17 cellular contexts compared by ENCODE assay signal in the genomic region with DNA sequence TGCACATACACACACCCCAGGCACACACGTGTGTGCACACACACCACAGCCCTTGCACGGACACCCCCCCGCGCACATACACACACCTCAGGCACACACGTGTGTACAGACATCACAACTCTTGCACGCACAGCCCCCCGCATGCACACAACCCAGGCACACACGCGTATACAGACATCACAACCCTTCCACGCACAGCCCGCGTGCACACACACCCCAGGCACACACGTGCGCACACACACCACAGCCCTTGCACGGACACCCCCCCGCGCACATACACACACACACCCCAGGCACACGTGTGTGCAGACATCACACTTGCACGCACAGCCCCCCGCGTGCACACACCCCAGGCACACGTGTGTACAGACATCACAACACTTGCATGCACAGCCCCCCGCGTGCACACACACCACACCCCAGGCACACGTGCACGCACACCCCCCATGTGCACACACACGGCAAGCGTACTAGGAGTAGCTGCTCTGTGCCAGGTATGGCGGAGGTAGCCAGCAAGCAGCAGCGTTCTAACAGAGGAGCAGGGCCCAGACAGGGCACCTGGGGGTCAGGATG. TPM values are rescaled to one million over a fixed set of nuclear protein-coding genes. Genes with fewer than 3 reads are reported as not detected.
DNase-seq lines count a peak whose midpoint lies in the region; TF ChIP-seq lines count a peak whose summit lies in the region.
"Had no signal": no experiment of that assay in that cellular context is flagged by ENCODE, and none has a peak within 500 bp of the region (broad histone marks: within the 10 kb centered on the region; RNA-seq: fewer than 3 reads in every experiment).

No MANE protein-coding gene starts in this region.

- H3K27me3 Mint-ChIP-seq in Caco-2 (ENCODE audit: insufficient read depth, unreplicated experiment), result no peaks in the 10 kb centered on the region
- H3K27me3 Mint-ChIP-seq in endothelial cell (ENCODE audit: unreplicated experiment), result peaks cover 24% of the 10 kb centered on the region
- peaks cover 0 to 2% (median 0%) of the 10 kb centered on the region in 3 donors for H3K27me3 Mint-ChIP-seq in CD14-positive monocyte (ENCODE audit: low read depth in 3 of 3)

- H3K36me3 ChIP-seq in Caco-2 (ENCODE audit: control insufficient read depth, insufficient read depth, low read length), result peaks cover 3% of the 10 kb centered on the region; the same call in 1 of the 2 replicates
- H3K36me3 ChIP-seq in HEK293 (ENCODE audit: control insufficient read depth in 2 of 2, insufficient read depth in 1 of 2, low read length in 2 of 2), result peaks cover 18 to 94% of the 10 kb centered on the region in 2 experiments; a peak in 2 of 3 replicates
- peaks cover 88% of the 10 kb centered on the region for H3K36me3 ChIP-seq in osteoblast (ENCODE audit: insufficient read depth, low read length)

- TF ChIP-seq CTCF in Caco-2 (IDR thresholded peaks at IDR 0.05; ENCODE audit: insufficient read depth in 1 of 2, low read depth in 1 of 2, low read length in 1 of 2, severe bottlenecking in 1 of 2, unreplicated experiment in 1 of 2) (no peak), HEK293 (tag by site-specific recombination; IDR thresholded peaks at IDR 0.05) (no peak), endothelial cell (IDR thresholded peaks at IDR 0.05; ENCODE audit: unreplicated experiment) (no peak), osteoblast (IDR thresholded peaks at IDR 0.05; ENCODE audit: extremely low read depth, low read depth, low read length) (no peak), CD14-positive monocyte (IDR thresholded peaks at IDR 0.05) (no peak)

- H3K79me2 ChIP-seq in osteoblast (ENCODE audit: insufficient read depth, low read length), result peaks cover 38% of the 10 kb centered on the region

- H2AFZ ChIP-seq in osteoblast (ENCODE audit: low read length), result no peak overlapping the region
- H2AFZ ChIP-seq: GM23248 had no signal

- no peaks in the 10 kb centered on the region for H3K27me3 ChIP-seq in Caco-2 (replicated peaks; ENCODE audit: control insufficient read depth, insufficient read depth, low read length)
- H3K27me3 ChIP-seq in osteoblast (ENCODE audit: insufficient read depth, low read length), result no peaks in the 10 kb centered on the region

- DNase-seq in Caco-2 (no peak), endothelial cell (ENCODE audit: low spot score) (no peak), osteoblast (ENCODE audit: insufficient read length, low spot score, missing footprints) (peak; percentile 34), head of caudate nucleus (no peak), CD14-positive monocyte (ENCODE audit: low spot score) (no peak), glomerular visceral epithelial cell (ENCODE audit: extremely low spot score) (no peak)
- DNase-seq: DMS 273 treated with DMSO at 0.1 percent for 48 hours, DND-41, GM23248, HCEC 1CT, KBM-7, NCI-H1105 treated with DMSO at 0.1 percent for 48 hours, NCI-H1694 treated with DMSO at 0.1 percent for 48 hours, NCI-H510A treated with DMSO at 0.1 percent for 48 hours, SHP77 had no signal

- CTCF ChIA-PET in Caco-2 (lab: Charles Lee), result no interaction called here
- CTCF ChIA-PET in HEK293 (lab: Yijun Ruan, JAX), result no interaction called here

- no peak overlapping the region for H3K4me3 ChIP-seq in Caco-2 (ENCODE audit: low read depth, low read length)
- H3K4me3 ChIP-seq in HEK293 (ENCODE audit: low read depth, low read length), result no peak overlapping the region
- no peak overlapping the region for H3K4me3 ChIP-seq in osteoblast (ENCODE audit: insufficient read depth, low read length)
- H3K4me3 ChIP-seq: GM23248, SK-N-MC had no signal

- H3K4me1 Mint-ChIP-seq in Caco-2 (ENCODE audit: low read depth, unreplicated experiment), result no peaks in the 10 kb centered on the region
- H3K4me1 Mint-ChIP-seq in endothelial cell (ENCODE audit: unreplicated experiment), result peaks cover 7% of the 10 kb centered on the region
- H3K4me1 Mint-ChIP-seq in CD14-positive monocyte, result no peaks in the 10 kb centered on the region

- H3K9me3 Mint-ChIP-seq in Caco-2 (ENCODE audit: unreplicated experiment) (no peaks in the 10 kb centered on the region), endothelial cell (ENCODE audit: unreplicated experiment) (no peaks in the 10 kb centered on the region), CD14-positive monocyte (peaks cover 0 to 2% (median 0%) of the 10 kb centered on the region in 7 donors)

- POLR2A ChIA-PET in Caco-2 (lab: Charles Lee) (no interaction called here), HEK293 (lab: Yijun Ruan, JAX) (no interaction called here)

- H3K27ac ChIP-seq in HEK293 (ENCODE audit: extremely low read depth, low read depth, low read length), result no peak overlapping the region
- no peak overlapping the region for H3K27ac ChIP-seq in osteoblast (ENCODE audit: low read depth, low read length)
- H3K27ac ChIP-seq: GM23248, SK-N-MC had no signal

- intact Hi-C loops in Caco-2 (cut with micrococcal nuclease; ENCODE audit: unreplicated experiment) (no loop called here), head of caudate nucleus (cut with DNase I) (no loop called here), CD14-positive monocyte (cut with micrococcal nuclease) (no loop called here)

- H3K9me3 ChIP-seq in Caco-2, result no peaks in the 10 kb centered on the region
- H3K9me3 ChIP-seq in HEK293 (ENCODE audit: control insufficient read depth, insufficient read depth, low read depth, low read length), result no peaks in the 10 kb centered on the region
- H3K9me3 ChIP-seq in osteoblast (ENCODE audit: low read depth, low read length), result no peaks in the 10 kb centered on the region

- H4K20me1 ChIP-seq in osteoblast (ENCODE audit: insufficient read depth, low read length), result peaks cover 49% of the 10 kb centered on the region

- H3K36me3 Mint-ChIP-seq in Caco-2 (ENCODE audit: insufficient read depth, unreplicated experiment) (peaks cover 79% of the 10 kb centered on the region), endothelial cell (ENCODE audit: low read depth, unreplicated experiment) (peaks cover 46% of the 10 kb centered on the region), CD14-positive monocyte (peaks cover 71 to 97% of the 10 kb centered on the region in 2 donors)

- no TSS peak for BruUV-seq in Caco-2 (replicated peaks; lab: Mats Ljungman, UMichigan)

- H3K4me1 ChIP-seq in Caco-2 (no peaks in the 10 kb centered on the region), HEK293 (ENCODE audit: control insufficient read depth, insufficient read depth, low read length) (no peaks in the 10 kb centered on the region), osteoblast (ENCODE audit: insufficient read depth, low read length) (no peaks in the 10 kb centered on the region)

- H3K27ac Mint-ChIP-seq in Caco-2 (ENCODE audit: unreplicated experiment), result peak overlapping the region; percentile 66
- no peak overlapping the region for H3K27ac Mint-ChIP-seq in endothelial cell (ENCODE audit: unreplicated experiment)
- H3K27ac Mint-ChIP-seq in CD14-positive monocyte, result peak overlapping the region in 1 of 7 donors; percentile 14

- no peak overlapping the region for H3K4me2 ChIP-seq in osteoblast (ENCODE audit: insufficient read depth, low read length)

- H3K4me3 Mint-ChIP-seq in Caco-2 (ENCODE audit: unreplicated experiment) (no peak overlapping the region), endothelial cell (ENCODE audit: unreplicated experiment) (peak overlapping the region; percentile 81), CD14-positive monocyte (no peak overlapping the region)

TF ChIP-seq in HEK293, 187 proteins besides CTCF, POLR2A, EP300 and RAD21:
- TF ChIP-seq ZNF629 (tag by site-specific recombination; IDR thresholded peaks at IDR 0.05) (no peak), SALL2 (tag by site-specific recombination; IDR thresholded peaks at IDR 0.05; ENCODE audit: borderline replicate concordance) (no peak), FEZF1 (tag by site-specific recombination; IDR thresholded peaks at IDR 0.05) (no peak)
- TF ChIP-seq, protein P1, sequence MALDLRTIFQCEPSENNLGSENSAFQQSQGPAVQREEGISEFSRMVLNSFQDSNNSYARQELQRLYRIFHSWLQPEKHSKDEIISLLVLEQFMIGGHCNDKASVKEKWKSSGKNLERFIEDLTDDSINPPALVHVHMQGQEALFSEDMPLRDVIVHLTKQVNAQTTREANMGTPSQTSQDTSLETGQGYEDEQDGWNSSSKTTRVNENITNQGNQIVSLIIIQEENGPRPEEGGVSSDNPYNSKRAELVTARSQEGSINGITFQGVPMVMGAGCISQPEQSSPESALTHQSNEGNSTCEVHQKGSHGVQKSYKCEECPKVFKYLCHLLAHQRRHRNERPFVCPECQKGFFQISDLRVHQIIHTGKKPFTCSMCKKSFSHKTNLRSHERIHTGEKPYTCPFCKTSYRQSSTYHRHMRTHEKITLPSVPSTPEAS (tag by site-specific recombination; IDR thresholded peaks at IDR 0.05), result peak; percentile 56
- TF ChIP-seq, protein P2, sequence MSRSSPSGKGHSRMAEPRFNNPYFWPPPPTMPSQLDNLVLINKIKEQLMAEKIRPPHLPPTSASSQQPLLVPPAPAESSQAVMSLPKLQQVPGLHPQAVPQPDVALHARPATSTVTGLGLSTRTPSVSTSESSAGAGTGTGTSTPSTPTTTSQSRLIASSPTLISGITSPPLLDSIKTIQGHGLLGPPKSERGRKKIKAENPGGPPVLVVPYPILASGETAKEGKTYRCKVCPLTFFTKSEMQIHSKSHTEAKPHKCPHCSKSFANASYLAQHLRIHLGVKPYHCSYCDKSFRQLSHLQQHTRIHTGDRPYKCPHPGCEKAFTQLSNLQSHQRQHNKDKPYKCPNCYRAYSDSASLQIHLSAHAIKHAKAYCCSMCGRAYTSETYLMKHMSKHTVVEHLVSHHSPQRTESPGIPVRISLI (tag by site-specific recombination; IDR thresholded peaks at IDR 0.05), result no peak

RNA-seq across cellular contexts. Expression of a gene that starts 18.2 kb away (rescaled TPM):
- total RNA-seq in Caco-2 (2022), result 80.8 and 86.6 TPM in 2 replicates
- 96.2 TPM for total RNA-seq in endothelial cell (ENCODE audit: unreplicated experiment)
- 79.9 and 86.1 TPM in 2 replicates for total RNA-seq in osteoblast
- 10 to 100 TPM; 10.1 to 15.0 TPM for polyA plus RNA-seq in CD14-positive monocyte

RNA-seq across cellular contexts. Expression of a gene that starts 48.8 kb away (rescaled TPM):
- total RNA-seq in Caco-2 (2022), result 62.2 and 67.0 TPM in 2 replicates
- total RNA-seq in endothelial cell (ENCODE audit: unreplicated experiment), result 44.3 TPM
- total RNA-seq in osteoblast, result 102 and 127 TPM in 2 replicates
- polyA plus RNA-seq in CD14-positive monocyte, result 1 to 10 TPM; 1.2 to 2.4 TPM
